In the genomic region with DNA sequence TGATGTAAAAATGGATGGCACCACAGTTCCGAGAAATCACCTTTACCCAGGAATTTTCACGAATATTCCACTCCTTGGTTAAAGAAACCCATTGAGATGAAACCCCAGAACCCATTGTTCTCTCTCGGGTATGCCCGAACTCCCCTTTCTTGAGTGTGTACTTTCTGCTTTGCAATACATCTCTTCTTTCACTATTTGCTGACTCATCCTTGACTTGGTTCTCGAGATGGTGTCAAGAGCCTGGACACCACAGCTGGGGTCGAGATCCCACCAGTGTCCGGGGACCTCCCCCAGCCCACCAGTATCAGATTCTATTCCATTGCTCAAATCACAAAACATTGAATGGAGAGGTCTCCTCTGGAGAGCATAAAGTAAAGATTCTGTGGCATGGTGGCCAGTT, we compare ENCODE assay signal across 16 cellular contexts. TPM values are rescaled to one million over a fixed set of nuclear protein-coding genes. Genes with fewer than 3 reads are reported as not detected.
"Had no signal": no experiment of that assay in that cellular context is flagged by ENCODE, and none has a peak within 500 bp of the region (broad histone marks: within the 10 kb centered on the region; RNA-seq: fewer than 3 reads in every experiment).

No MANE protein-coding gene starts in this region.

RNA-seq across cellular contexts. Expression of gene PPIAL4F, which starts 30.5 kb away (rescaled TPM):
- total RNA-seq: activated CD8-positive, alpha-beta memory T cell treated with anti-CD3 and anti-CD28 coated beads for 36 hours; endodermal cell; esophagus mucosa; heart left ventricle; kidney; left colon; liver; mammary epithelial cell; pancreas; psoas muscle; sigmoid colon; suprapubic skin; upper lobe of right lung had no signal
- polyA plus RNA-seq: heart left ventricle; immature natural killer cell; liver; mammary epithelial cell; naive thymus-derived CD4-positive, alpha-beta T cell; psoas muscle; sigmoid colon; small intestine had no signal
